In genomic region chr9:126615251-126615790, GRCh38 we compare ENCODE assay signal across 8 cellular contexts. TPM values are rescaled to one million over a fixed set of nuclear protein-coding genes. Genes with fewer than 3 reads are reported as not detected.
DNase-seq lines count a peak whose midpoint lies in the region; ATAC-seq, FAIRE-seq and TF ChIP-seq lines count a peak whose summit lies in the region.

No MANE protein-coding gene starts in this region.

- no peaks in the 10 kb centered on the region for H4K20me1 ChIP-seq in PC-9 (ENCODE audit: insufficient read depth)

- H3K79me2 ChIP-seq in PC-9 (ENCODE audit: low read depth) = no peaks in the 10 kb centered on the region

- intact Hi-C loops in natural killer cell (cut with micrococcal nuclease) = no loop called here
- intact Hi-C loops in PC-9 (cut with micrococcal nuclease; ENCODE audit: unreplicated experiment) = no loop called here

- ATAC-seq in natural killer cell = peak; percentile 48 to 68 (median 66)
- no peak for ATAC-seq in HG03457 (IDR thresholded peaks at IDR 0.05; ENCODE audit: unreplicated experiment)
- no peak for ATAC-seq in HG02884 (IDR thresholded peaks at IDR 0.05; ENCODE audit: unreplicated experiment)
- ATAC-seq in GM21423 (IDR thresholded peaks at IDR 0.05; ENCODE audit: unreplicated experiment) = no peak

- H3K36me3 ChIP-seq in bronchial epithelial cell (ENCODE audit: control insufficient read depth, insufficient read depth, low read length) = no peaks in the 10 kb centered on the region
- H3K36me3 ChIP-seq in PC-9 (ENCODE audit: low read depth) = no peaks in the 10 kb centered on the region

- POLR2A ChIA-PET in PC-9 (lab: Charles Lee; ENCODE audit: unreplicated experiment) = no interaction called here

- H3F3A ChIP-seq in PC-9 (ENCODE audit: insufficient read depth, low read depth) = no peaks in the 10 kb centered on the region

- H3K4me3 Mint-ChIP-seq in natural killer cell = no peak overlapping the region

- H3K27ac Mint-ChIP-seq in natural killer cell = no peak overlapping the region

- no peak for TF ChIP-seq CTCF in bronchial epithelial cell (IDR thresholded peaks at IDR 0.05; ENCODE audit: insufficient read depth, low read length, severe bottlenecking)
- no peak for TF ChIP-seq CTCF in natural killer cell (IDR thresholded peaks at IDR 0.05)
- TF ChIP-seq CTCF in PC-9 (conservative IDR thresholded peaks at IDR 0.05) = no peak

- CTCF ChIA-PET in PC-9 (lab: Charles Lee) = no interaction called here

- H3K9me3 ChIP-seq in PC-9 (ENCODE audit: insufficient read depth, low read depth) = no peaks in the 10 kb centered on the region

- DNase-seq in Daoy (ENCODE audit: low read depth) = peak; percentile 78
- peak in 2 of 3 experiments; percentile 63 to 82 for DNase-seq in NCI-H1417 (lab: John Stamatoyannopoulos, UW)
- DNase-seq in bronchial epithelial cell (ENCODE audit: low read depth) = peak; percentile 16
- no peak for DNase-seq in natural killer cell
- no peak for DNase-seq in PC-9

- H2AFZ ChIP-seq in PC-9 = no peak overlapping the region

- peaks cover 13 to 30% of the 10 kb centered on the region in 2 donors for H3K4me1 Mint-ChIP-seq in natural killer cell

- no TSS peak for BruUV-seq in PC-9 (replicated peaks; lab: Mats Ljungman, UMichigan)

- H3K4me2 ChIP-seq in PC-9 = no peak overlapping the region

- H3K4me1 ChIP-seq in PC-9 (replicated peaks; ENCODE audit: insufficient read depth) = no peaks in the 10 kb centered on the region

- no peaks in the 10 kb centered on the region for H3K9me2 ChIP-seq in PC-9 (ENCODE audit: insufficient read depth)

- H3K4me3 ChIP-seq in bronchial epithelial cell (ENCODE audit: low read depth, low read length) (no peak overlapping the region), PC-9 (no peak overlapping the region)

- H3K27ac ChIP-seq in PC-9 = no peak overlapping the region

- no peak for FAIRE-seq in bronchial epithelial cell (lab: Jason Lieb, UNC)

- H3K9me3 Mint-ChIP-seq in natural killer cell = no peaks in the 10 kb centered on the region

- H3K36me3 Mint-ChIP-seq in natural killer cell = no peaks in the 10 kb centered on the region

- peaks cover 52% of the 10 kb centered on the region for H3K27me3 ChIP-seq in bronchial epithelial cell (ENCODE audit: control insufficient read depth, insufficient read depth, low read length)
- H3K27me3 ChIP-seq in PC-9 (ENCODE audit: insufficient read depth, low read depth) = peaks cover 40% of the 10 kb centered on the region

- H3K27me3 Mint-ChIP-seq in natural killer cell (ENCODE audit: low read depth in 2 of 2) = peaks cover 57 to 58% of the 10 kb centered on the region in 2 donors

RNA-seq across cellular contexts. Expression of gene LMX1B, which starts 1.6 kb away (rescaled TPM):
- total RNA-seq in Daoy (2014; rRNA removed; shearing (Covaris generic)) = 1.5 and 4.6 TPM in 2 replicates
- total RNA-seq in bronchial epithelial cell (under 0.01 TPM in 1 of 2 replicates, not detected in the other), natural killer cell (not detected), PC-9 (2021) (not detected in 2 replicates)

Comparison
In these comparisons a context has a peak if more than half of its experiments do, and no peak if none do; other contexts are left out.
1. DNase-seq: peak in Daoy (single experiment), NCI-H1417 (2 of 3) and bronchial epithelial cell (single experiment); none in natural killer cell (single experiment) and PC-9 (0 of 2).
2. ATAC-seq: peak in natural killer cell (3 of 3); none in HG03457 (single experiment), HG02884 (single experiment) and GM21423 (single experiment).